In genomic region chr1:184041731-184042130, GRCh38 we compare ENCODE assay signal across 2 cellular contexts.
TF ChIP-seq lines count a peak whose summit lies in the region.

No MANE protein-coding gene starts in this region.

TF ChIP-seq in IMR-90, 13 proteins besides CTCF, POLR2A, EP300 and RAD21:
- no peak for TF ChIP-seq MXI1 (IDR thresholded peaks at IDR 0.05; ENCODE audit: borderline replicate concordance, low read depth, low read length)
- no peak for TF ChIP-seq FOS (IDR thresholded peaks at IDR 0.05; ENCODE audit: low read depth, low read length)
- peak; percentile 78 for TF ChIP-seq CEBPB (IDR thresholded peaks at IDR 0.05; ENCODE audit: low read depth, low read length)
- no peak for TF ChIP-seq RCOR1 (IDR thresholded peaks at IDR 0.05; ENCODE audit: insufficient replicate concordance, low read length)
- TF ChIP-seq RFX5 (IDR thresholded peaks at IDR 0.05; ENCODE audit: low read depth, low read length): no peak
- no peak for TF ChIP-seq MAFK (IDR thresholded peaks at IDR 0.05; ENCODE audit: low read depth, low read length)
- TF ChIP-seq BHLHE40 (IDR thresholded peaks at IDR 0.05; ENCODE audit: low read depth, low read length): no peak

TF ChIP-seq in H1, 55 proteins besides CTCF, POLR2A, EP300 and RAD21:
- TF ChIP-seq ATF2 (IDR thresholded peaks at IDR 0.05; ENCODE audit: low read length) (no peak), CREB1 (IDR thresholded peaks at IDR 0.05) (no peak), MAFK (IDR thresholded peaks at IDR 0.05; ENCODE audit: low read depth, low read length) (no peak), CHD2 (IDR thresholded peaks at IDR 0.05; ENCODE audit: low read length) (no peak), KDM4A (IDR thresholded peaks at IDR 0.05; ENCODE audit: low read depth, low read length, severe bottlenecking) (no peak)
